ENCODE assay signal across 8 cellular contexts in the genomic region with DNA sequence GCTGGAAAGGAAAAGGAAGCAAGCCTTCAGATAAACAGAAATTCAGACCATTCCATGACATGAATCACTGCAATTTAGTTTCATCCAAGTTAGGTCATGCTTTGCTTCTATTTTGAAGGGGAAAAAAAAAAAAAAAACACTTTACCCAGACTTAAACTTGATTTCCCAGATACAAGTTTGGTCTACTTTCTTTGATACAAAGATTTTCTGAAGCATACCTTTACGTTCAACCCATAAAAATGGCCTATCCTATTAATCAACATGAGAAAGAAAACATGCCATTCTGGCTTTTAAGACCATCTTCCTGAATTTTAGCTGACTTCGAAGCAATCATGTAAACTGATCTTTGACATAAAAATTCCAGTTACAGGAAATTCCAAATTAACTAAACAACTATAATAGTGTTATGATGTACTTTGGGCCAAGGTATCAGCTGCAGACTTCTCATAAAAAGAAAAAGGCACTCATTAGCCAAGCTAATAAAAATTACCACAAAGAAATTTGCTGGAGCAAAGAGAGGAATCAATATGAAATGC. TPM values are rescaled to one million over a fixed set of nuclear protein-coding genes. Genes with fewer than 3 reads are reported as not detected.
DNase-seq lines count a peak whose midpoint lies in the region; ATAC-seq and TF ChIP-seq lines count a peak whose summit lies in the region.
"Had no signal": no experiment of that assay in that cellular context is flagged by ENCODE, and none has a peak within 500 bp of the region (broad histone marks: within the 10 kb centered on the region; RNA-seq: fewer than 3 reads in every experiment).

No MANE protein-coding gene starts in this region.

- H3K9me3 ChIP-seq in HUES48 (ENCODE audit: control insufficient read depth, insufficient read depth, low read length) (no peaks in the 10 kb centered on the region), SK-N-SH (no peaks in the 10 kb centered on the region)

- H3K4me3 Mint-ChIP-seq in memory B cell: peak overlapping the region; percentile 12

- CTCF ChIA-PET in SK-N-SH (lab: Yijun Ruan, JAX): no interaction called here

- H3K79me2 ChIP-seq in SK-N-SH (ENCODE audit: insufficient read depth): no peaks in the 10 kb centered on the region

- WGBS in urinary bladder: 18% methylated on average over 2 of the region's 2 CpGs
- WGBS in SK-N-SH (ENCODE audit: low lambda C conversion rate): 14% methylated on average over 2 of the region's 2 CpGs

- no peaks in the 10 kb centered on the region for H3K9me2 ChIP-seq in SK-N-SH

- peaks cover 52% of the 10 kb centered on the region for H3K4me1 Mint-ChIP-seq in memory B cell

- no peak for TF ChIP-seq RAD21 in SK-N-SH (IDR thresholded peaks at IDR 0.05; ENCODE audit: low read length)

- POLR2A ChIA-PET in SK-N-SH (lab: Yijun Ruan, JAX): no interaction called here

- peaks cover 26% of the 10 kb centered on the region for H3K36me3 Mint-ChIP-seq in memory B cell

- H3K9ac ChIP-seq in HUES48 (ENCODE audit: low read depth, low read length) (peak overlapping the region; percentile 4; the same call in 1 of the 2 replicates), SK-N-SH (no peak overlapping the region)

- H2AFZ ChIP-seq in SK-N-SH (ENCODE audit: low read depth): no peak overlapping the region

- H3K4me2 ChIP-seq in SK-N-SH: no peak overlapping the region

- no peaks in the 10 kb centered on the region for H4K20me1 ChIP-seq in SK-N-SH (ENCODE audit: insufficient read depth)

- ATAC-seq in memory B cell (ENCODE audit: low read depth): no peak
- ATAC-seq in HG03095 (IDR thresholded peaks at IDR 0.05; ENCODE audit: unreplicated experiment): no peak

- TF ChIP-seq CTCF in cardiac fibroblast (IDR thresholded peaks at IDR 0.05; ENCODE audit: low read depth, low read length): no peak
- no peak for TF ChIP-seq CTCF in SK-N-SH (IDR thresholded peaks at IDR 0.05)

- peak overlapping the region; percentile 28; the same call in 1 of the 2 replicates for H3K4me3 ChIP-seq in HUES48 (ENCODE audit: low read depth, low read length)
- H3K4me3 ChIP-seq in cardiac fibroblast (replicated peaks in 1 of 2; ENCODE audit: low read depth in 2 of 2, low read length in 2 of 2): peak overlapping the region in 1 of 2 donors; percentile 32
- H3K4me3 ChIP-seq in urinary bladder (ENCODE audit: low read depth, low read length): no peak overlapping the region
- H3K4me3 ChIP-seq in SK-N-SH (ENCODE audit: low read depth in 2 of 2, low read length in 1 of 2): no peak overlapping the region

- H3F3A ChIP-seq in SK-N-SH (replicated peaks; ENCODE audit: insufficient read depth): no peaks in the 10 kb centered on the region

- no peak for TF ChIP-seq EP300 in SK-N-SH (IDR thresholded peaks at IDR 0.05; ENCODE audit: borderline replicate concordance in 1 of 2, low read depth in 1 of 2, low read length in 1 of 2)

- H3K27me3 ChIP-seq in HUES48 (ENCODE audit: control insufficient read depth, insufficient read depth, low read length): no peaks in the 10 kb centered on the region
- H3K27me3 ChIP-seq in SK-N-SH (ENCODE audit: insufficient read depth): no peaks in the 10 kb centered on the region

- no peaks in the 10 kb centered on the region for H3K27me3 Mint-ChIP-seq in memory B cell

- H3K4me1 ChIP-seq in HUES48 (ENCODE audit: control insufficient read depth, insufficient read depth, low read length) (peaks cover 48% of the 10 kb centered on the region), urinary bladder (ENCODE audit: insufficient read depth) (no peaks in the 10 kb centered on the region), SK-N-SH (ENCODE audit: control insufficient read depth in 1 of 2, insufficient read depth in 2 of 2, low read depth in 1 of 2, low read length in 1 of 2) (no peaks in the 10 kb centered on the region)

- H3K9me3 Mint-ChIP-seq in memory B cell: no peaks in the 10 kb centered on the region

- peak; percentile 74 to 90 for DNase-seq in cardiac fibroblast (ENCODE audit: low read depth in 2 of 2)
- no peak for DNase-seq in memory B cell (ENCODE audit: low spot score in 2 of 2)
- no peak for DNase-seq in DMS53 treated with DMSO at 0.1 percent for 48 hours (lab: John Stamatoyannopoulos, UW; ENCODE audit: unreplicated experiment)
- no peak for DNase-seq in SK-N-SH
- DNase-seq: NCI-H524 treated with DMSO at 0.1 percent for 48 hours had no signal

- H3K27ac ChIP-seq in HUES48 (ENCODE audit: low read depth, low read length): peak overlapping the region; percentile 71
- peak overlapping the region; percentile 54 for H3K27ac ChIP-seq in urinary bladder (ENCODE audit: low read depth)
- H3K27ac ChIP-seq in SK-N-SH (ENCODE audit: low read depth in 2 of 2, low read length in 1 of 2): no peak overlapping the region

- H3K27ac Mint-ChIP-seq in memory B cell: peak overlapping the region; percentile 79

- H3K36me3 ChIP-seq in HUES48 (ENCODE audit: control insufficient read depth, insufficient read depth, low read length): no peaks in the 10 kb centered on the region
- H3K36me3 ChIP-seq in urinary bladder (ENCODE audit: insufficient read depth): no peaks in the 10 kb centered on the region
- H3K36me3 ChIP-seq in SK-N-SH (replicated peaks in 1 of 2; ENCODE audit: control insufficient read depth in 1 of 2, insufficient read depth in 2 of 2, low read length in 1 of 2): no peaks in the 10 kb centered on the region

TF ChIP-seq in SK-N-SH, 30 proteins besides CTCF, POLR2A, EP300 and RAD21 (continues in another document):
- TF ChIP-seq NFIC (IDR thresholded peaks at IDR 0.05; ENCODE audit: borderline replicate concordance) (no peak), SMC3 (IDR thresholded peaks at IDR 0.05; ENCODE audit: low read depth, low read length) (no peak), FOSL2 (IDR thresholded peaks at IDR 0.05; ENCODE audit: borderline replicate concordance, low read depth) (no peak), FOXM1 (IDR thresholded peaks at IDR 0.05; ENCODE audit: low read depth) (no peak), GATA2 (CRISPR knock-in tag; IDR thresholded peaks at IDR 0.05) (no peak), TCF12 (IDR thresholded peaks at IDR 0.05) (no peak), EZH2phosphoT487 (IDR thresholded peaks at IDR 0.05; ENCODE audit: borderline replicate concordance, low read depth) (no peak), RXRA (IDR thresholded peaks at IDR 0.05; ENCODE audit: borderline replicate concordance, low read depth) (no peak), ELF1 (IDR thresholded peaks at IDR 0.05) (no peak), RCOR1 (IDR thresholded peaks at IDR 0.05; ENCODE audit: low read length) (no peak)
- TF ChIP-seq, protein P1, sequence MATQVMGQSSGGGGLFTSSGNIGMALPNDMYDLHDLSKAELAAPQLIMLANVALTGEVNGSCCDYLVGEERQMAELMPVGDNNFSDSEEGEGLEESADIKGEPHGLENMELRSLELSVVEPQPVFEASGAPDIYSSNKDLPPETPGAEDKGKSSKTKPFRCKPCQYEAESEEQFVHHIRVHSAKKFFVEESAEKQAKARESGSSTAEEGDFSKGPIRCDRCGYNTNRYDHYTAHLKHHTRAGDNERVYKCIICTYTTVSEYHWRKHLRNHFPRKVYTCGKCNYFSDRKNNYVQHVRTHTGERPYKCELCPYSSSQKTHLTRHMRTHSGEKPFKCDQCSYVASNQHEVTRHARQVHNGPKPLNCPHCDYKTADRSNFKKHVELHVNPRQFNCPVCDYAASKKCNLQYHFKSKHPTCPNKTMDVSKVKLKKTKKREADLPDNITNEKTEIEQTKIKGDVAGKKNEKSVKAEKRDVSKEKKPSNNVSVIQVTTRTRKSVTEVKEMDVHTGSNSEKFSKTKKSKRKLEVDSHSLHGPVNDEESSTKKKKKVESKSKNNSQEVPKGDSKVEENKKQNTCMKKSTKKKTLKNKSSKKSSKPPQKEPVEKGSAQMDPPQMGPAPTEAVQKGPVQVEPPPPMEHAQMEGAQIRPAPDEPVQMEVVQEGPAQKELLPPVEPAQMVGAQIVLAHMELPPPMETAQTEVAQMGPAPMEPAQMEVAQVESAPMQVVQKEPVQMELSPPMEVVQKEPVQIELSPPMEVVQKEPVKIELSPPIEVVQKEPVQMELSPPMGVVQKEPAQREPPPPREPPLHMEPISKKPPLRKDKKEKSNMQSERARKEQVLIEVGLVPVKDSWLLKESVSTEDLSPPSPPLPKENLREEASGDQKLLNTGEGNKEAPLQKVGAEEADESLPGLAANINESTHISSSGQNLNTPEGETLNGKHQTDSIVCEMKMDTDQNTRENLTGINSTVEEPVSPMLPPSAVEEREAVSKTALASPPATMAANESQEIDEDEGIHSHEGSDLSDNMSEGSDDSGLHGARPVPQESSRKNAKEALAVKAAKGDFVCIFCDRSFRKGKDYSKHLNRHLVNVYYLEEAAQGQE (IDR thresholded peaks at IDR 0.05; ENCODE audit: low read depth, low read length): no peak
- TF ChIP-seq, protein P2, sequence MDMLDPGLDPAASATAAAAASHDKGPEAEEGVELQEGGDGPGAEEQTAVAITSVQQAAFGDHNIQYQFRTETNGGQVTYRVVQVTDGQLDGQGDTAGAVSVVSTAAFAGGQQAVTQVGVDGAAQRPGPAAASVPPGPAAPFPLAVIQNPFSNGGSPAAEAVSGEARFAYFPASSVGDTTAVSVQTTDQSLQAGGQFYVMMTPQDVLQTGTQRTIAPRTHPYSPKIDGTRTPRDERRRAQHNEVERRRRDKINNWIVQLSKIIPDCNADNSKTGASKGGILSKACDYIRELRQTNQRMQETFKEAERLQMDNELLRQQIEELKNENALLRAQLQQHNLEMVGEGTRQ (IDR thresholded peaks at IDR 0.05; ENCODE audit: borderline replicate concordance, low read depth, low read length): no peak

RNA-seq across cellular contexts. Expression of a gene that starts 12.6 kb away (rescaled TPM):
- 58.0 TPM for total RNA-seq in urinary bladder
- 62.4 TPM for polyA plus RNA-seq in urinary bladder
- polyA plus RNA-seq in SK-N-SH (2012; rRNA removed): 0.05 and 0.12 TPM in 2 replicates
- 0.01 and 0.04 TPM in 2 replicates for polyA plus RNA-seq in SK-N-SH (2012; cell fraction: cytosol; rRNA removed)
- 0.05 TPM in 2 replicates for polyA plus RNA-seq in SK-N-SH (2012; cell fraction: nucleus; rRNA removed)

RNA-seq across cellular contexts. Expression of a gene that starts 13.1 kb away (rescaled TPM):
- total RNA-seq in urinary bladder: 9.6 TPM
- polyA plus RNA-seq in urinary bladder (2.4 TPM), SK-N-SH (2012; rRNA removed) (not detected in 2 replicates)
- not detected in 2 replicates for polyA plus RNA-seq in SK-N-SH (2012; cell fraction: cytosol; rRNA removed)
- polyA plus RNA-seq in SK-N-SH (2012; cell fraction: nucleus; rRNA removed): not detected in 2 replicates

Comparison
In these comparisons a context has a peak if more than half of its experiments do, and no peak if none do; other contexts are left out.
1. H3K27ac ChIP-seq: peak in HUES48 (single experiment) and urinary bladder (single experiment); none in SK-N-SH (0 of 2).
2. DNase-seq: peak in cardiac fibroblast (2 of 2); none in memory B cell (0 of 2), DMS53 treated with DMSO at 0.1 percent for 48 hours (single experiment) and SK-N-SH (single experiment).
3. RNA of a gene that starts 12.6 kb away (polyA plus RNA-seq): 62.4 TPM in urinary bladder (single experiment); 0.01 to 0.12 TPM in SK-N-SH; every median in the first group is over 10 times any median in the second.